In genomic region chr17:5516060-5516792, GRCh38 we compare ENCODE assay signal across 1 cellular context.
TF ChIP-seq lines count a peak whose summit lies in the region.

No MANE protein-coding gene starts in this region.

TF ChIP-seq in HCT116, 20 proteins besides CTCF, POLR2A, EP300 and RAD21 (continued from another document):
- TF ChIP-seq ZBTB33 (IDR thresholded peaks at IDR 0.05; ENCODE audit: extremely low read depth, insufficient replicate concordance, low read length), result no peak
- TF ChIP-seq POLR2AphosphoS5 (IDR thresholded peaks at IDR 0.05; ENCODE audit: low read depth, low read length), result no peak
- no peak for TF ChIP-seq ZFX (IDR thresholded peaks at IDR 0.05)
- TF ChIP-seq CEBPB (IDR thresholded peaks at IDR 0.05; ENCODE audit: low read depth), result 0 out of 2 replicates have a peak, but pooled peaks have one; percentile 27
- peak; percentile 84 for TF ChIP-seq FOSL1 (IDR thresholded peaks at IDR 0.05; ENCODE audit: low read depth)
- no peak for TF ChIP-seq ELF1 (IDR thresholded peaks at IDR 0.05; ENCODE audit: borderline replicate concordance, low read depth)
- TF ChIP-seq EZH2phosphoT487 (IDR thresholded peaks at IDR 0.05; ENCODE audit: borderline replicate concordance), result no peak
- TF ChIP-seq MAX (IDR thresholded peaks at IDR 0.05), result no peak
- no peak for TF ChIP-seq ZNF274 (IDR thresholded peaks at IDR 0.05; ENCODE audit: low read depth, low read length)
- no peak for TF ChIP-seq EZH2 (IDR thresholded peaks at IDR 0.05)
- peak; percentile 76 for TF ChIP-seq JUND (IDR thresholded peaks at IDR 0.05)
- no peak for TF ChIP-seq ATF3 (IDR thresholded peaks at IDR 0.05)
- peak; percentile 25; the same call in 1 of the 2 replicates for TF ChIP-seq CBX3 (IDR thresholded peaks at IDR 0.05; ENCODE audit: low read depth)
